ENCODE assay signal across 9 cellular contexts in genomic region chr16:16833165-16833564, GRCh38.
"Had no signal": no experiment of that assay in that cellular context is flagged by ENCODE, and none has a peak within 500 bp of the region (broad histone marks: within the 10 kb centered on the region; RNA-seq: fewer than 3 reads in every experiment).

No MANE protein-coding gene starts in this region.

- FAIRE-seq: HepG2, HTR-8/SVneo, K562 had no signal

- H3K4me3 ChIP-seq: K562 had no signal

- H3K4me3 Mint-ChIP-seq: IgD-negative memory B cell had no signal

- H3K4me1 Mint-ChIP-seq: IgD-negative memory B cell had no signal

- DNase-seq: IMR-90, KBM-7, KG1 had no signal

- H3K4me2 ChIP-seq: KMS-11 had no signal

- H3K27ac ChIP-seq: HL-60, KMS-11 had no signal

- H3K9ac ChIP-seq: KMS-11 had no signal

- ATAC-seq: HepG2, K562 had no signal

- H3K27ac Mint-ChIP-seq: IgD-negative memory B cell had no signal
